In the genomic region with DNA sequence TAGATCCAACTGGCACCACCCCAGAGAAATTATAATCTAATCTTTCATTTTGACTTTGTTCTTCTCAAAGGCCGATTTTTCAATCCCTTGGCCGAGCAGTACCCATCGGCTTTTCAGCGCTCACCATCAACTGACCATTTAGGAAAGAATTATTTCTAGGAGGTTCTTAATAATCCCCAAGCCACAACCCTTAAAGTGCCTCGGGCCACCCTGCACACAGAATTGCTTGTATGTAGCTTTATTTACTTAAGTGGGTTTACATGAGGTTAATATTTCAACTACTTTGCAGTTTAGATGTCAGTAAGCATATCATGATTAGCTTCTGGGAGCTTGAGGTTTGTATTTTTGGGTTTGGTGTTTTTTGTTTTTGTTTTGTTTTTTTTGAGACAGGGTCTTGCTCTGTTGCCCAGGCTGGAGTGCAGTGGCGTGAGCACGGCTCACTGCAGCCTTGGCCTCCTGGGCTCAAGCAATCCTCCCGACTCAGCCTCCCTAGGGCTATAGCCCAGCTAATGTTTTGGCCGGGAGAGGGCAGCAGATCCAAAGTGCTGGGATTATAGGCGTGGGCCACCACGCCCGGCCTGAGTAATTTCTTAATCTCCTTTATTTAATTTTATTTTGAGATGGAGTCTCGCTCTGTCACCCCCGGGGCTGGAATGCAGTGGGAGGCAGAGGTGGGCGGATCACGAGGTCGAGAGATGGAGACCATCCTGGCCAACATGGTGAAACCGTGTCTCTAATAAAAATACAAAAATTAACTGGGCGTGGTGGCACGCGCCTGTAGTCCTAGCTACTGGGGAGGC, we compare ENCODE assay signal across 8 cellular contexts. TPM values are rescaled to one million over a fixed set of nuclear protein-coding genes. Genes with fewer than 3 reads are reported as not detected.
DNase-seq lines count a peak whose midpoint lies in the region; ATAC-seq lines count a peak whose summit lies in the region.

No MANE protein-coding gene starts in this region.

- peak overlapping the region; percentile 77 for H3K4me3 Mint-ChIP-seq in central memory CD8-positive, alpha-beta T cell

- H3K27me3 ChIP-seq in muscle layer of duodenum (ENCODE audit: low read depth, low read length), result no peaks in the 10 kb centered on the region

- H3K27ac Mint-ChIP-seq in central memory CD8-positive, alpha-beta T cell (ENCODE audit: low read depth), result peak overlapping the region; percentile 87

- peaks cover 9% of the 10 kb centered on the region for H3K36me3 Mint-ChIP-seq in central memory CD8-positive, alpha-beta T cell (ENCODE audit: insufficient read depth)

- DNase-seq in EH (ENCODE audit: low read depth) (peak; percentile 20), M059J (ENCODE audit: low read depth) (peak; percentile 52), SIG-M5 treated with dmso at 0.1 percent for 504 hours (lab: John Stamatoyannopoulos, UW; ENCODE audit: unreplicated experiment) (no peak), H4 (ENCODE audit: low spot score) (no peak)
- no peak for DNase-seq in central memory CD8-positive, alpha-beta T cell (ENCODE audit: low spot score in 2 of 2)

- peaks cover 6 to 16% of the 10 kb centered on the region in 2 donors for H3K36me3 ChIP-seq in muscle layer of duodenum (ENCODE audit: control insufficient read depth in 1 of 2, insufficient read depth in 2 of 2, low read length in 2 of 2)

- no peaks in the 10 kb centered on the region for H3K9me3 Mint-ChIP-seq in central memory CD8-positive, alpha-beta T cell

- H3K9me3 ChIP-seq in muscle layer of duodenum (ENCODE audit: control insufficient read depth in 1 of 2, low read length in 2 of 2), result no peaks in the 10 kb centered on the region

- peak overlapping the region; percentile 78 to 90 for H3K4me3 ChIP-seq in muscle layer of duodenum (ENCODE audit: low read depth in 1 of 2, low read length in 2 of 2)

- peaks cover 17% of the 10 kb centered on the region for H3K4me1 Mint-ChIP-seq in central memory CD8-positive, alpha-beta T cell

- peaks cover 7 to 16% of the 10 kb centered on the region in 2 donors for H3K4me1 ChIP-seq in muscle layer of duodenum (ENCODE audit: control insufficient read depth in 1 of 2, insufficient read depth in 2 of 2, low read length in 2 of 2)

- peak overlapping the region; percentile 80 for H3K27ac ChIP-seq in muscle layer of duodenum (ENCODE audit: low read length)

- H3K27me3 Mint-ChIP-seq in central memory CD8-positive, alpha-beta T cell, result no peaks in the 10 kb centered on the region

- ATAC-seq in central memory CD8-positive, alpha-beta T cell (replicated peaks; ENCODE audit: extremely low read depth, poor library complexity, severe bottlenecking), result no peak
- ATAC-seq in GM21825 (IDR thresholded peaks at IDR 0.05; ENCODE audit: unreplicated experiment) (no peak), HG03354 (IDR thresholded peaks at IDR 0.05; ENCODE audit: poor library complexity, severe bottlenecking, unreplicated experiment) (no peak)

RNA-seq across cellular contexts. Expression of gene CDAN1, which starts 0.8 kb away (rescaled TPM):
- 8.5 and 10.2 TPM in 2 replicates for total RNA-seq in M059J (2014; rRNA removed; shearing (Covaris generic))
- 8.2 and 11.6 TPM in 2 replicates for total RNA-seq in H4 (2014; rRNA removed; shearing (Covaris generic))

Comparison
In these comparisons a context has a peak if more than half of its experiments do, and no peak if none do; other contexts are left out.
1. DNase-seq: peak in EH (single experiment) and M059J (single experiment); none in central memory CD8-positive, alpha-beta T cell (0 of 2), SIG-M5 treated with dmso at 0.1 percent for 504 hours (single experiment) and H4 (single experiment).